ENCODE assay signal across 11 cellular contexts in the genomic region with DNA sequence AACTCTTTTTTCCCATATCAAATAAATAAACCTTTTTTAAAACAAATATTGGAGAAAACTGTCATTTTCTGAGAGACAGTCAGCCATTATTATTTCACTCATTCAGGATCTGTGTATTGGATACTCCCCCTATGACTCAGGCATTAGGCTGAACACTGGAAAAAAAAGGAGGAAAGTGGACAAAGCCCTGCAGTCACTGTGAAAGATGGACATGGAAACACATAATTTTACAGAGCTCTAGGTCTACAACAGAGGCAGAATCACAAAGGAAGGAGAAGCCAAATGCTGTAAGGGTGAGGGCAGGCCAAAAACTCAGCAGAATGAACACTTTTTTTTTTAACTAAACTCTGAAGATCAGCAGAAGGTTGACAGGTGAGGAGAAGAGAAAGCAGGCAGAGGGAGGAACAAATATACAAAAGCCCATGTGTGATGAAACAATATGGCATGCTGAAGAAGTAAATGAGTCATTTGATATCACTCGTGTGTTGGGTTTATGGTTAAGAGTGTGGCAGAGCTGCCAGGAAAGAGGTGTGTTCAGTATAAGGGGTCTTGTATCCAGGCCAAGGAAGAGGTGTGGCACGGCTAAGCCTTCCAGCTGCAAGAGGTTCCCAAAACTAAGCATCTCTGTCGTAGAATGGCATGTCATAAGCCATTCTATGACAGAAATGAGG. TPM values are rescaled to one million over a fixed set of nuclear protein-coding genes. Genes with fewer than 3 reads are reported as not detected.
A peak's percentile ranks its signal among the peaks of the same experiment; 100 is the strongest.
DNase-seq lines count a peak whose midpoint lies in the region; ATAC-seq, FAIRE-seq and TF ChIP-seq lines count a peak whose summit lies in the region.
"Had no signal": no experiment of that assay in that cellular context is flagged by ENCODE, and none has a peak within 500 bp of the region (broad histone marks: within the 10 kb centered on the region; RNA-seq: fewer than 3 reads in every experiment).

No MANE protein-coding gene starts in this region.

- no peaks in the 10 kb centered on the region for H3K9me3 ChIP-seq in IMR-90 (ENCODE audit: control insufficient read depth, insufficient read depth, low read length)
- H3K9me3 ChIP-seq: ovary had no signal

- H3K27me3 ChIP-seq in IMR-90 (ENCODE audit: control insufficient read depth, insufficient read depth, low read length) (no peaks in the 10 kb centered on the region), bronchial epithelial cell (ENCODE audit: control insufficient read depth, insufficient read depth, low read length) (no peaks in the 10 kb centered on the region)
- H3K27me3 ChIP-seq: ovary had no signal

- dilution Hi-C loops in IMR-90 (cut with HindIII; ENCODE audit: low sequenced_read_pairs, unreplicated experiment) = no loop called here

- H4K5ac ChIP-seq in IMR-90 (ENCODE audit: low read depth, low read length) = no peak overlapping the region

- no peak for FAIRE-seq in bronchial epithelial cell (lab: Jason Lieb, UNC)

- H3K4me3 Mint-ChIP-seq in neural crest cell = no peak overlapping the region
- H3K4me3 Mint-ChIP-seq: central memory CD8-positive, alpha-beta T cell had no signal

- WGBS in IMR-90 (ENCODE audit: extremely low coverage in 2 of 2, insufficient read length in 1 of 2), 2 experiments = 0% methylated on average over 1 of the region's 3 CpGs; no CpG with 5 or more reads in 1 of the 2 experiments

- DNase-seq in IMR-90 = peak; percentile 82
- peak; percentile 77 for DNase-seq in bronchial epithelial cell (ENCODE audit: low read depth)
- DNase-seq in neural crest cell (ENCODE audit: low read depth, low spot score) = no peak
- DNase-seq in NCI-H128 (lab: John Stamatoyannopoulos, UW; ENCODE audit: unreplicated experiment) = no peak
- DNase-seq in inferior parietal cortex (ENCODE audit: extremely low spot score) = no peak
- no peak for DNase-seq in activated CD4-positive, CD25-positive, alpha-beta regulatory T cell (lab: John Stamatoyannopoulos, UW)
- DNase-seq: NCI-H2081 treated with DMSO at 0.1 percent for 48 hours, ovary had no signal

- H3K27ac ChIP-seq in IMR-90 (ENCODE audit: insufficient read depth, low read length) = peak overlapping the region; percentile 51
- H3K27ac ChIP-seq: ovary had no signal

- no peak for TF ChIP-seq RAD21 in IMR-90 (IDR thresholded peaks at IDR 0.05; ENCODE audit: low read length)

- H3K4me3 ChIP-seq in IMR-90 (ENCODE audit: insufficient read depth, low read depth, low read length) (no peak overlapping the region; the same call in 1 of the 2 replicates), bronchial epithelial cell (ENCODE audit: low read depth, low read length) (no peak overlapping the region)
- H3K4me3 ChIP-seq: ovary had no signal

- H2BK5ac ChIP-seq in IMR-90 (ENCODE audit: low read depth, low read length, poor library complexity, severe bottlenecking) = peak overlapping the region; percentile 84

- H3K36me3 ChIP-seq in IMR-90 (ENCODE audit: control insufficient read depth, insufficient read depth, low read length) (no peaks in the 10 kb centered on the region; the same call in 1 of the 2 replicates), bronchial epithelial cell (ENCODE audit: control insufficient read depth, insufficient read depth, low read length) (no peaks in the 10 kb centered on the region)
- H3K36me3 ChIP-seq: ovary had no signal

- peak overlapping the region; percentile 16; the same call in 1 of the 3 replicates for H2BK15ac ChIP-seq in IMR-90 (ENCODE audit: low read depth, low read length)

- H3K4me1 ChIP-seq in IMR-90 (ENCODE audit: control insufficient read depth, insufficient read depth, low read length) = peaks cover 9% of the 10 kb centered on the region

- no peak overlapping the region for H3K56ac ChIP-seq in IMR-90 (ENCODE audit: extremely low read depth, insufficient read depth, low read length)

- H2BK20ac ChIP-seq in IMR-90 (ENCODE audit: low read depth, low read length) = peak overlapping the region; percentile 59

- peak overlapping the region in 1 of 2 experiments; percentile 48; a peak in 1 of 4 replicates for H4K8ac ChIP-seq in IMR-90 (ENCODE audit: low read depth in 2 of 2, low read length in 2 of 2)

- peak overlapping the region; percentile 78 for H3K4ac ChIP-seq in IMR-90 (ENCODE audit: low read depth, low read length)

- no TSS peak for BruUV-seq in IMR-90 (replicated peaks; lab: Mats Ljungman, UMichigan)

- H3K27ac Mint-ChIP-seq in neural crest cell (ENCODE audit: unreplicated experiment) = peak overlapping the region; percentile 63

- peak overlapping the region; percentile 76 for H3K4me2 ChIP-seq in IMR-90 (ENCODE audit: low read depth, low read length)

- H3K9ac ChIP-seq in IMR-90 (ENCODE audit: low read depth, low read length) = no peak overlapping the region

- no peaks in the 10 kb centered on the region for H3K27me3 Mint-ChIP-seq in neural crest cell (ENCODE audit: low read depth)
- H3K27me3 Mint-ChIP-seq: central memory CD8-positive, alpha-beta T cell had no signal

- peak overlapping the region; percentile 78; the same call in 1 of the 2 replicates for H3K23ac ChIP-seq in IMR-90 (ENCODE audit: low read depth, low read length)

- peak overlapping the region; percentile 16; the same call in 1 of the 2 replicates for H3K18ac ChIP-seq in IMR-90 (ENCODE audit: low read depth, low read length)

- no peak overlapping the region for H2AK9ac ChIP-seq in IMR-90 (replicated peaks; ENCODE audit: low read depth, low read length, poor library complexity)

- peaks cover 8% of the 10 kb centered on the region for H3K9me1 ChIP-seq in IMR-90 (ENCODE audit: insufficient read depth, low read length)

- CTCF ChIA-PET in IMR-90 (lab: Yijun Ruan, JAX) = no interaction called here

- peak overlapping the region; percentile 58 for H2BK120ac ChIP-seq in IMR-90 (ENCODE audit: low read depth, low read length)

- POLR2A ChIA-PET in IMR-90 (lab: Charles Lee; ENCODE audit: unreplicated experiment) = no interaction called here

- intact Hi-C loops in IMR-90 (cut with micrococcal nuclease) = no loop called here

- TF ChIP-seq POLR2A in IMR-90 (IDR thresholded peaks at IDR 0.05; ENCODE audit: low read depth, low read length) = no peak

- H2AFZ ChIP-seq in IMR-90 (replicated peaks; ENCODE audit: low read length, poor library complexity) = no peak overlapping the region

- H3K36me3 Mint-ChIP-seq in neural crest cell (ENCODE audit: low read depth) = no peaks in the 10 kb centered on the region

- H2AK5ac ChIP-seq in IMR-90 (ENCODE audit: low read depth, low read length) = peak overlapping the region; percentile 65; the same call in 1 of the 2 replicates

- ATAC-seq in GM18498 (IDR thresholded peaks at IDR 0.05; ENCODE audit: unreplicated experiment) = peak; percentile 35
- ATAC-seq in IMR-90 (ENCODE audit: low read depth) = peak; percentile 79
- no peak for ATAC-seq in GM21528 (IDR thresholded peaks at IDR 0.05; ENCODE audit: low FRiP score, unreplicated experiment)

- peaks cover 35% of the 10 kb centered on the region for H3K4me1 Mint-ChIP-seq in neural crest cell
- H3K4me1 Mint-ChIP-seq: central memory CD8-positive, alpha-beta T cell had no signal

- peaks cover 17% of the 10 kb centered on the region for H4K20me1 ChIP-seq in IMR-90 (ENCODE audit: insufficient read depth, low read length)

- H4K91ac ChIP-seq in IMR-90 (ENCODE audit: insufficient read depth, low read depth, low read length) = 0 out of 2 replicates have a peak overlapping the region, but pooled peaks have one; percentile 53

- in situ Hi-C loops in IMR-90 (cut with MboI; ENCODE audit: low sequenced_read_pairs) = no loop called here

- peaks cover 30 to 63% of the 10 kb centered on the region in 2 experiments for H3K79me1 ChIP-seq in IMR-90 (ENCODE audit: low read depth in 1 of 2, low read length in 2 of 2)

- peak overlapping the region; percentile 47; the same call in 1 of the 2 replicates for H3K14ac ChIP-seq in IMR-90 (replicated peaks; ENCODE audit: low read depth, low read length)

- TF ChIP-seq CTCF in IMR-90 (conservative IDR thresholded peaks at IDR 0.05; ENCODE audit: low read depth, low read length) (no peak), bronchial epithelial cell (IDR thresholded peaks at IDR 0.05; ENCODE audit: insufficient read depth, low read length, severe bottlenecking) (no peak), neural crest cell (conservative IDR thresholded peaks at IDR 0.05) (no peak)

- H3K9me3 Mint-ChIP-seq in neural crest cell = peaks cover 2% of the 10 kb centered on the region
- H3K9me3 Mint-ChIP-seq: central memory CD8-positive, alpha-beta T cell had no signal

TF ChIP-seq in IMR-90, 13 proteins besides CTCF, POLR2A, EP300 and RAD21:
- TF ChIP-seq BHLHE40 (IDR thresholded peaks at IDR 0.05; ENCODE audit: low read depth, low read length) (peak; percentile 29; the same call in 1 of the 2 replicates), MXI1 (IDR thresholded peaks at IDR 0.05; ENCODE audit: borderline replicate concordance, low read depth, low read length) (0 out of 2 replicates have a peak, but pooled peaks have one; percentile 48), CHD1 (IDR thresholded peaks at IDR 0.05; ENCODE audit: low read depth, low read length) (no peak), CEBPB (IDR thresholded peaks at IDR 0.05; ENCODE audit: low read depth, low read length) (peak; percentile 77; the same call in 1 of the 2 replicates)

RNA-seq across cellular contexts. Expression of a gene that starts 39.1 kb away (rescaled TPM):
- total RNA-seq in IMR-90 (2012; rRNA removed) = 85.7 and 89.2 TPM in 2 replicates
- polyA plus RNA-seq in IMR-90 (2012; rRNA removed) = 81.5 and 99.8 TPM in 2 replicates
- 21.4 and 45.0 TPM in 2 replicates for polyA plus RNA-seq in IMR-90 (2012; cell fraction: cytosol; rRNA removed)
- polyA plus RNA-seq in IMR-90 (2012; cell fraction: nucleus; rRNA removed; ENCODE audit: low replicate concordance) = 75.6 and 386 TPM in 2 replicates
- 3.2 and 3.7 TPM in 2 replicates for total RNA-seq in bronchial epithelial cell
- total RNA-seq in neural crest cell = 108 and 114 TPM in 2 replicates

Comparison
In these comparisons a context has a peak if more than half of its experiments do, and no peak if none do; other contexts are left out.
1. DNase-seq: peak in IMR-90 (single experiment) and bronchial epithelial cell (single experiment); none in neural crest cell (single experiment), NCI-H128 (single experiment), inferior parietal cortex (single experiment) and activated CD4-positive, CD25-positive, alpha-beta regulatory T cell (0 of 4).
2. RNA of a gene that starts 39.1 kb away (total RNA-seq): 108 to 114 TPM in neural crest cell and 85.7 to 89.2 TPM in IMR-90; 3.2 to 3.7 TPM in bronchial epithelial cell; every median in the first group is over 10 times any median in the second.